8 cellular contexts compared by ENCODE assay signal in genomic region chr3:152556731-152557254, GRCh38.
A peak's percentile ranks its signal among the peaks of the same experiment; 100 is the strongest.
DNase-seq lines count a peak whose midpoint lies in the region; ATAC-seq, FAIRE-seq and TF ChIP-seq lines count a peak whose summit lies in the region.
"Had no signal": no experiment of that assay in that cellular context is flagged by ENCODE, and none has a peak within 500 bp of the region (broad histone marks: within the 10 kb centered on the region; RNA-seq: fewer than 3 reads in every experiment).

No MANE protein-coding gene starts in this region.

- FAIRE-seq in bronchial epithelial cell (lab: Jason Lieb, UNC), result no peak

- H3K36me3 ChIP-seq in bronchial epithelial cell (ENCODE audit: control insufficient read depth, insufficient read depth, low read length) (no peaks in the 10 kb centered on the region), ovary (no peaks in the 10 kb centered on the region)
- H3K36me3 ChIP-seq: SJSA1 had no signal

- no peaks in the 10 kb centered on the region for H3K9me3 ChIP-seq in ovary
- H3K9me3 ChIP-seq: SJSA1 had no signal

- intact Hi-C loops in ovary (cut with DNase I), result no loop called here

- TF ChIP-seq EP300 in ovary (IDR thresholded peaks at IDR 0.05), result no peak

- DNase-seq in bronchial epithelial cell (ENCODE audit: low read depth) (peak; percentile 64), ovary (peak; percentile 37 to 64 (median 51)), SHP77 treated with DMSO at 0.1 percent for 48 hours (lab: John Stamatoyannopoulos, UW) (no peak), COLO829 (ENCODE audit: low spot score) (no peak), LoVo (ENCODE audit: low spot score) (no peak)

- TF ChIP-seq POLR2A in ovary (IDR thresholded peaks at IDR 0.05), result no peak

- peak overlapping the region in 1 of 2 donors; percentile 90 for H3K27ac ChIP-seq in ovary
- H3K27ac ChIP-seq: SJSA1 had no signal

- no peak for TF ChIP-seq CTCF in bronchial epithelial cell (IDR thresholded peaks at IDR 0.05; ENCODE audit: insufficient read depth, low read length, severe bottlenecking)
- no peak for TF ChIP-seq CTCF in ovary (IDR thresholded peaks at IDR 0.05)

- H3K4me3 ChIP-seq in bronchial epithelial cell (ENCODE audit: low read depth, low read length) (no peak overlapping the region), ovary (no peak overlapping the region)
- H3K4me3 ChIP-seq: SJSA1 had no signal

- H3K4me1 ChIP-seq in ovary (ENCODE audit: insufficient read depth), result peaks cover 28% of the 10 kb centered on the region
- H3K4me1 ChIP-seq: SJSA1 had no signal

- no peaks in the 10 kb centered on the region for H3K27me3 ChIP-seq in bronchial epithelial cell (ENCODE audit: control insufficient read depth, insufficient read depth, low read length)
- H3K27me3 ChIP-seq in ovary, result no peaks in the 10 kb centered on the region
- H3K27me3 ChIP-seq: SJSA1 had no signal

- peak; percentile 75 for ATAC-seq in GM19452 (IDR thresholded peaks at IDR 0.05; ENCODE audit: unreplicated experiment)
- ATAC-seq in HG03097 (IDR thresholded peaks at IDR 0.05; ENCODE audit: low FRiP score, unreplicated experiment), result peak; percentile 65

Comparison
In these comparisons a context has a peak if more than half of its experiments do, and no peak if none do; other contexts are left out.
1. DNase-seq: peak in bronchial epithelial cell (single experiment) and ovary (5 of 5); none in SHP77 treated with DMSO at 0.1 percent for 48 hours (single experiment), COLO829 (single experiment) and LoVo (single experiment).